ENCODE assay signal across 8 cellular contexts in the genomic region with DNA sequence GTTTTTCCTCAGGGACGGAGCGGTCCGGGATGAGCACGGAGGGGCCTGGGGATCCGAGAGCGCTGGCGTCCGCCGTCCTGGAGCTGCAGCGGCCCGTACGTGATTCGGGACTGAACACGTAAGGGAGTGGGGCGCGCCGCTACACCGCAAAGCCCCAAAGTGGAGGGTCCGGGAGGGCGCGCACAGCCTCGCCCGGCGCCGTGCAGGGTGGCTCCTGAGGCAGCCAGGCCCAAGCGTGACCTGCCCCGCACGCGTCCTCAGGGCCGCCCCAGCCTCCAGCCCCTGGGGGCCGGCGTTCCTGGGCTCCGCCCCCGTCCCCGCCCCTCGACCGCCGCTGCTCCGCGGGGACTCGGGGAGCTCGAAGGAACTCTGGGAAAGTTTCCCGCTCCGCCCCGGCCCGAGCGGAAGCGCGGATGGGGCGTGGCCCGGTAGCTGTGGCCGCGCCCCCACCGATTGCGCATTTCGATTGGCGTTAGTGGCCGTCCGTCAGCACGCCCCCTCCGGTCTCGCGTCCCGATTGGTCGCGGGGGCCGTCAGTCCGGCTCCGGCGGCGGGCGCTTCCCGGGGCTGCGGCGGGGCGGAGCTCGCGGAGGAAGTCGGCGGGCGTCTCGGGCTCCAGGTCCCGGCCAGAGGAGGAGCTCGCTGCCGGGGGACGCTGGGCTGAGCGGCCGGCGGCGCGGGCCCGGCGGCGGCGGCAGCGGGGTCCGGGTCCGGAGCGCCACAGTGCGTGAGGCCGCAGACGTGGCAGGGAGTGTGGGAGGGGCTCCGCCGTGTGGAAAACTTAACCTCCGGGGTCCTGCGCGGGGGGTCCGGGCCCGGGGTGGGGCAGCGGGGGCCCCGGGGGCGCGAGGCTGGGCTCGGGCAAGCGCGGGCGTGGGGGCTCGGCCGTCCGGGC. TPM values are rescaled to one million over a fixed set of nuclear protein-coding genes. Genes with fewer than 3 reads are reported as not detected.
DNase-seq lines count a peak whose midpoint lies in the region; TF ChIP-seq lines count a peak whose summit lies in the region.

A gene (minus strand): TSS at position 270 of the 895 bp plus-strand sequence. CDS start 539 bp downstream, outside the sequence.
A gene (plus strand): TSS at position 620 of the 895 bp plus-strand sequence. CDS start 103 bp downstream, at position 723.

- DNase-seq in GM04504 (ENCODE audit: low read depth) (peak; percentile 99), HFFc6 (peak; percentile 99), NAMALWA (ENCODE audit: low spot score) (peak; percentile 97), SK-MEL-5 (ENCODE audit: low read depth, low spot score) (peak; percentile 94), globus pallidus (ENCODE audit: low spot score) (peak; percentile 97), nucleus accumbens (lab: John Stamatoyannopoulos, UW) (peak; percentile 76 to 99 (median 96)), superior temporal gyrus (ENCODE audit: extremely low spot score) (peak; percentile 98)
- peak; percentile 98 for DNase-seq in activated naive CD4-positive, alpha-beta T cell treated with anti-CD3 and anti-CD28 coated beads, Interleukin-2, amount 50 U/mL, for 16 hours

- H3K4me1 Mint-ChIP-seq in HFFc6 (ENCODE audit: low read depth) = peaks cover 48% of the 10 kb centered on the region

- in situ Hi-C loops in SK-MEL-5 (cut with HindIII; ENCODE audit: low pct_unique_long_range_greater_than_20kb, low sequenced_read_pairs) = no loop called here

- H3K27ac Mint-ChIP-seq in HFFc6 = peak within 1 kb of the TSS; percentile 86

- no peaks in the 10 kb centered on the region for H3K27me3 Mint-ChIP-seq in HFFc6 (ENCODE audit: insufficient read depth)

- H3K9me3 Mint-ChIP-seq in HFFc6 = no peaks in the 10 kb centered on the region

- TF ChIP-seq CTCF in HFFc6 (IDR thresholded peaks at IDR 0.05) = 0 out of 2 replicates have a peak, but pooled peaks have one; percentile 25

- peaks cover 27% of the 10 kb centered on the region for H3K36me3 Mint-ChIP-seq in HFFc6 (ENCODE audit: low read depth)

- H3K4me3 Mint-ChIP-seq in HFFc6 = peak within 1 kb of the TSS; percentile 94

RNA-seq across cellular contexts. Expression of the first gene that starts in this region (rescaled TPM):
- 1 to 10 TPM; 4.7 to 6.7 (median 5.5) TPM for total RNA-seq in HFFc6 (2021; fragmentation: NEBNext Ultra II Directional; extraction: Animal tissue kit (Norgen Biotek cat#: 25700))
- 8.9 and 9.2 TPM in 2 replicates for total RNA-seq in SK-MEL-5 (2014; rRNA removed; shearing (Covaris generic))
- 4.8 and 9.6 TPM in 2 replicates for polyA plus RNA-seq in SK-MEL-5 (2015; cell fraction: cytosol; rRNA removed)
- 12.4 and 13.3 TPM in 2 replicates for polyA plus RNA-seq in SK-MEL-5 (2015; cell fraction: nucleus; rRNA removed)

RNA-seq across cellular contexts. Expression of the second gene that starts in this region (rescaled TPM):
- total RNA-seq in HFFc6 (2021; fragmentation: NEBNext Ultra II Directional; extraction: Animal tissue kit (Norgen Biotek cat#: 25700)) = 10 to 100 TPM; 60.1 to 69.8 (median 64.2) TPM
- 70.9 and 75.8 TPM in 2 replicates for total RNA-seq in SK-MEL-5 (2014; rRNA removed; shearing (Covaris generic))
- polyA plus RNA-seq in SK-MEL-5 (2015; cell fraction: cytosol; rRNA removed) = 63.8 and 72.5 TPM in 2 replicates
- 142 and 212 TPM in 2 replicates for polyA plus RNA-seq in SK-MEL-5 (2015; cell fraction: nucleus; rRNA removed)

Comparison
In these comparisons a context has a peak if more than half of its experiments do, and no peak if none do; other contexts are left out.
1. Peak in every context shown above with its lines: DNase-seq.